Comparison of ENCODE assay signal across 19 cellular contexts in genomic region chr13:68257111-68257842, GRCh38.
DNase-seq lines count a peak whose midpoint lies in the region; ATAC-seq and TF ChIP-seq lines count a peak whose summit lies in the region.
"Had no signal": no experiment of that assay in that cellular context is flagged by ENCODE, and none has a peak within 500 bp of the region (broad histone marks: within the 10 kb centered on the region; RNA-seq: fewer than 3 reads in every experiment).

No MANE protein-coding gene starts in this region.

- ATAC-seq in HG03469 (IDR thresholded peaks at IDR 0.05; ENCODE audit: unreplicated experiment), result no peak
- ATAC-seq: HCT116; natural killer cell treated with Interleukin-12 subunit alpha and Interleukin-12 subunit beta and Interleukin-15 and Interleukin-18, amount 100 ng/mL, for 72 hours had no signal

- no peaks in the 10 kb centered on the region for H3K4me1 Mint-ChIP-seq in endothelial cell (ENCODE audit: unreplicated experiment)
- H3K4me1 Mint-ChIP-seq: CD4-positive, alpha-beta memory T cell; memory B cell had no signal

- H3K4me3 Mint-ChIP-seq in endothelial cell (ENCODE audit: unreplicated experiment), result no peak overlapping the region
- H3K4me3 Mint-ChIP-seq: CD4-positive, alpha-beta memory T cell; memory B cell; natural killer cell treated with Interleukin-12 subunit alpha and Interleukin-12 subunit beta and Interleukin-15 and Interleukin-18, amount 100 ng/mL, for 72 hours had no signal

- H3K9me3 ChIP-seq in HAP-1 (no peaks in the 10 kb centered on the region), sigmoid colon (no peaks in the 10 kb centered on the region)
- H3K9me3 ChIP-seq: thoracic aorta had no signal

- TF ChIP-seq EP300 in sigmoid colon (IDR thresholded peaks at IDR 0.05), result no peak

- intact Hi-C loops in sigmoid colon (cut with DNase I), result no loop called here

- in situ Hi-C loops in HAP-1 (cut with MboI; ENCODE audit: low sequenced_read_pairs) (no loop called here), SK-MEL-5 (cut with HindIII; ENCODE audit: low pct_unique_long_range_greater_than_20kb, low sequenced_read_pairs) (no loop called here)

- H3K36me3 ChIP-seq in HAP-1 (replicated peaks) (no peaks in the 10 kb centered on the region), sigmoid colon (no peaks in the 10 kb centered on the region)
- H3K36me3 ChIP-seq: thoracic aorta had no signal

- H3K9me3 Mint-ChIP-seq in endothelial cell (ENCODE audit: unreplicated experiment), result no peaks in the 10 kb centered on the region
- H3K9me3 Mint-ChIP-seq: memory B cell had no signal

- no peak overlapping the region for H3K27ac ChIP-seq in sigmoid colon
- H3K27ac ChIP-seq: thoracic aorta had no signal

- TF ChIP-seq POLR2A in sigmoid colon (IDR thresholded peaks at IDR 0.05), result no peak

- H3K36me3 Mint-ChIP-seq in endothelial cell (ENCODE audit: low read depth, unreplicated experiment), result no peaks in the 10 kb centered on the region
- H3K36me3 Mint-ChIP-seq: CD4-positive, alpha-beta memory T cell; memory B cell; natural killer cell treated with Interleukin-12 subunit alpha and Interleukin-12 subunit beta and Interleukin-15 and Interleukin-18, amount 100 ng/mL, for 72 hours had no signal

- H3K27me3 ChIP-seq in HAP-1 (ENCODE audit: low read depth) (no peaks in the 10 kb centered on the region), sigmoid colon (no peaks in the 10 kb centered on the region)

- no peaks in the 10 kb centered on the region for H3K27me3 Mint-ChIP-seq in endothelial cell (ENCODE audit: unreplicated experiment)
- H3K27me3 Mint-ChIP-seq: CD4-positive, alpha-beta memory T cell; memory B cell; natural killer cell treated with Interleukin-12 subunit alpha and Interleukin-12 subunit beta and Interleukin-15 and Interleukin-18, amount 100 ng/mL, for 72 hours had no signal

- no peak for TF ChIP-seq CTCF in sigmoid colon (IDR thresholded peaks at IDR 0.05)
- no peak for TF ChIP-seq CTCF in endothelial cell (IDR thresholded peaks at IDR 0.05; ENCODE audit: unreplicated experiment)

- H3K4me1 ChIP-seq in HAP-1 (no peaks in the 10 kb centered on the region), sigmoid colon (no peaks in the 10 kb centered on the region)

- DNase-seq in A172 (ENCODE audit: low spot score) (peak; percentile 73), HAP-1 (ENCODE audit: low spot score in 2 of 2) (peak; percentile 6 to 19), SK-MEL-5 (ENCODE audit: low read depth, low spot score) (peak; percentile 22), iris pigment epithelial cell (ENCODE audit: low read depth) (peak; percentile 8), sigmoid colon (no peak), endothelial cell (ENCODE audit: low spot score) (no peak), NOMO-1 treated with DMSO at 0.1 percent for 48 hours (lab: John Stamatoyannopoulos, UW; ENCODE audit: unreplicated experiment) (no peak)
- DNase-seq: activated CD4-positive, alpha-beta T cell treated with anti-CD3 and anti-CD28 coated beads, Interleukin-2, amount 50 U/mL, for 1 hour; activated T-cell treated with anti-CD3 and anti-CD28 coated beads for 4 hours; CD4-positive, alpha-beta memory T cell; cerebellar nuclear complex; kidney; NCI-H1092; NCI-H774 had no signal

- 88 to 89% methylated on average over 15 of the region's 15 CpGs for WGBS in sigmoid colon, 2 donors

- no peak overlapping the region for H3K4me3 ChIP-seq in HAP-1
- no peak overlapping the region for H3K4me3 ChIP-seq in sigmoid colon
- H3K4me3 ChIP-seq: thoracic aorta had no signal

- no peak overlapping the region for H3K27ac Mint-ChIP-seq in endothelial cell (ENCODE audit: unreplicated experiment)
- H3K27ac Mint-ChIP-seq: CD4-positive, alpha-beta memory T cell; memory B cell; natural killer cell treated with Interleukin-12 subunit alpha and Interleukin-12 subunit beta and Interleukin-15 and Interleukin-18, amount 100 ng/mL, for 72 hours had no signal

Comparison
In these comparisons a context has a peak if more than half of its experiments do, and no peak if none do; other contexts are left out.
1. DNase-seq: peak in A172 (single experiment), HAP-1 (2 of 2), SK-MEL-5 (single experiment) and iris pigment epithelial cell (single experiment); none in sigmoid colon (single experiment), endothelial cell (single experiment) and NOMO-1 treated with DMSO at 0.1 percent for 48 hours (single experiment).